Comparison of ENCODE assay signal across 8 cellular contexts in genomic region chr7:76165973-76166403, GRCh38. TPM values are rescaled to one million over a fixed set of nuclear protein-coding genes. Genes with fewer than 3 reads are reported as not detected.
DNase-seq lines count a peak whose midpoint lies in the region; ATAC-seq, FAIRE-seq and TF ChIP-seq lines count a peak whose summit lies in the region.

No MANE protein-coding gene starts in this region.

- H3K36me3 ChIP-seq in bronchial epithelial cell (ENCODE audit: control insufficient read depth, insufficient read depth, low read length) (no peaks in the 10 kb centered on the region), mucosa of stomach (ENCODE audit: control insufficient read depth, insufficient read depth, low read length) (no peaks in the 10 kb centered on the region)

- DNase-seq in bronchial epithelial cell (ENCODE audit: low read depth): peak; percentile 4
- DNase-seq in HUDEP-2 (lab: John Stamatoyannopoulos, UW; ENCODE audit: unreplicated experiment in 76 of 76): no peak
- DNase-seq in CD1c-positive myeloid dendritic cell (ENCODE audit: extremely low spot score): no peak

- no peak for TF ChIP-seq CTCF in 22Rv1 (IDR thresholded peaks at IDR 0.05)
- TF ChIP-seq CTCF in bronchial epithelial cell (IDR thresholded peaks at IDR 0.05; ENCODE audit: insufficient read depth, low read length, severe bottlenecking): no peak

- H3K27me3 ChIP-seq in bronchial epithelial cell (ENCODE audit: control insufficient read depth, insufficient read depth, low read length): no peaks in the 10 kb centered on the region
- no peaks in the 10 kb centered on the region for H3K27me3 ChIP-seq in mucosa of stomach (ENCODE audit: control insufficient read depth, insufficient read depth, low read length)

- peak overlapping the region; percentile 88 for H3K27ac ChIP-seq in 22Rv1

- H3K9ac ChIP-seq in mucosa of stomach (ENCODE audit: low read length): peak overlapping the region; percentile 75

- H3K4me1 ChIP-seq in mucosa of stomach (ENCODE audit: control insufficient read depth, insufficient read depth, low read length): no peaks in the 10 kb centered on the region

- no peaks in the 10 kb centered on the region for H3K9me3 ChIP-seq in mucosa of stomach (ENCODE audit: control insufficient read depth, low read length)

- peak; percentile 17 for ATAC-seq in HG03342 (IDR thresholded peaks at IDR 0.05; ENCODE audit: unreplicated experiment)
- ATAC-seq in GM19351 (IDR thresholded peaks at IDR 0.05; ENCODE audit: unreplicated experiment): no peak
- no peak for ATAC-seq in HG02884 (IDR thresholded peaks at IDR 0.05; ENCODE audit: unreplicated experiment)

- no peak for FAIRE-seq in bronchial epithelial cell (lab: Jason Lieb, UNC)

- H3K4me3 ChIP-seq in bronchial epithelial cell (ENCODE audit: low read depth, low read length) (peak overlapping the region; percentile 81), mucosa of stomach (ENCODE audit: low read length) (peak overlapping the region; percentile 27)

RNA-seq across cellular contexts. Expression of gene SRRM3, which starts 35.7 kb away (rescaled TPM):
- total RNA-seq in bronchial epithelial cell: 0.26 and 0.51 TPM in 2 replicates
